Comparison of ENCODE assay signal across 27 cellular contexts in genomic region chr11:134341805-134342571, GRCh38. TPM values are rescaled to one million over a fixed set of nuclear protein-coding genes. Genes with fewer than 3 reads are reported as not detected.
"Had no signal": no experiment of that assay in that cellular context is flagged by ENCODE, and none has a peak within 500 bp of the region (broad histone marks: within the 10 kb centered on the region; RNA-seq: fewer than 3 reads in every experiment).

No MANE protein-coding gene starts in this region.

- H3K4me2 ChIP-seq: neural progenitor cell had no signal

- H2AFZ ChIP-seq: neural progenitor cell had no signal

- H3K4me1 Mint-ChIP-seq: activated naive CD4-positive, alpha-beta T cell treated with anti-CD3 and anti-CD28 coated beads, Interleukin-2, amount 10 ng/mL, durations not matched to agents 7 days and 5 days; activated naive CD8-positive, alpha-beta T cell treated with anti-CD3 and anti-CD28 coated beads, Interleukin-2, amount 10 ng/mL, durations not matched to agents 7 days and 5 days; memory B cell; neural progenitor cell; stimulated activated naive B cell treated with anti-CD40 and anti-IgM and Interleukin-4, amounts not matched to agents 10 μg/mL and 1 μg/mL and 100 μg/mL, for 72 hours had no signal

- H3K27me3 ChIP-seq: brain microvascular endothelial cell, dorsolateral prefrontal cortex, neural progenitor cell, stomach, tibial artery had no signal

- H3K4me3 Mint-ChIP-seq: activated naive CD4-positive, alpha-beta T cell treated with anti-CD3 and anti-CD28 coated beads, Interleukin-2, amount 10 ng/mL, durations not matched to agents 7 days and 5 days; activated naive CD8-positive, alpha-beta T cell treated with anti-CD3 and anti-CD28 coated beads, Interleukin-2, amount 10 ng/mL, durations not matched to agents 7 days and 5 days; memory B cell; natural killer cell; neural progenitor cell; stimulated activated naive B cell treated with anti-CD40 and anti-IgM and Interleukin-4, amounts not matched to agents 10 μg/mL and 1 μg/mL and 100 μg/mL, for 72 hours had no signal

- H3K4me1 ChIP-seq: gastroesophageal sphincter, neural progenitor cell, stomach, tibial artery had no signal

- H3K36me3 Mint-ChIP-seq: activated naive CD4-positive, alpha-beta T cell treated with anti-CD3 and anti-CD28 coated beads, Interleukin-2, amount 10 ng/mL, durations not matched to agents 7 days and 5 days; activated naive CD8-positive, alpha-beta T cell treated with anti-CD3 and anti-CD28 coated beads, Interleukin-2, amount 10 ng/mL, durations not matched to agents 7 days and 5 days; memory B cell; natural killer cell; stimulated activated naive B cell treated with anti-CD40 and anti-IgM and Interleukin-4, amounts not matched to agents 10 μg/mL and 1 μg/mL and 100 μg/mL, for 72 hours had no signal

- H3K9me3 ChIP-seq: gastroesophageal sphincter, stomach, tibial artery had no signal

- H3K9me3 Mint-ChIP-seq: activated naive CD4-positive, alpha-beta T cell treated with anti-CD3 and anti-CD28 coated beads, Interleukin-2, amount 10 ng/mL, durations not matched to agents 7 days and 5 days; activated naive CD8-positive, alpha-beta T cell treated with anti-CD3 and anti-CD28 coated beads, Interleukin-2, amount 10 ng/mL, durations not matched to agents 7 days and 5 days; memory B cell; natural killer cell; neural progenitor cell; stimulated activated naive B cell treated with anti-CD40 and anti-IgM and Interleukin-4, amounts not matched to agents 10 μg/mL and 1 μg/mL and 100 μg/mL, for 72 hours had no signal

- DNase-seq: activated CD4-positive, alpha-beta T cell treated with anti-CD3 and anti-CD28 coated beads for 4 hours; activated CD4-positive, alpha-beta T cell treated with anti-CD3 and anti-CD28 coated beads, Interleukin-2, amount 50 U/mL, for 4 hours; activated CD4-positive, CD25-positive, alpha-beta regulatory T cell; activated CD8-positive, alpha-beta memory T cell treated with anti-CD3 and anti-CD28 coated beads, Interleukin-2, amount 50 U/mL, for 4 hours; activated gamma-delta T cell; activated naive CD8-positive, alpha-beta T cell treated with anti-CD3 and anti-CD28 coated beads, Interleukin-2, amount 10 ng/mL, durations not matched to agents 7 days and 5 days; activated T-cell treated with anti-CD3 and anti-CD28 coated beads, Interleukin-2, amount 50 U/mL, for 1 hour; brain microvascular endothelial cell; dorsolateral prefrontal cortex; hypothalamus; left cardiac atrium; natural killer cell; small intestine; stimulated activated CD4-positive, alpha-beta T cell treated with anti-CD3 and anti-CD28 coated beads, Interleukin-4, amount 100 ng/mL, for 4 hours; stimulated activated naive B cell treated with anti-CD40 and anti-IgM and Interleukin-4, amounts not matched to agents 10 μg/mL and 1 μg/mL and 100 μg/mL, for 72 hours; stomach; tibial artery had no signal

- ATAC-seq: gastroesophageal sphincter; left cardiac atrium; natural killer cell; sciatic nerve; stimulated activated naive B cell treated with anti-CD40 and anti-IgM and Interleukin-4, amounts not matched to agents 10 μg/mL and 1 μg/mL and 100 μg/mL, for 72 hours had no signal

- H3K27ac Mint-ChIP-seq: activated naive CD4-positive, alpha-beta T cell treated with anti-CD3 and anti-CD28 coated beads, Interleukin-2, amount 10 ng/mL, durations not matched to agents 7 days and 5 days; activated naive CD8-positive, alpha-beta T cell treated with anti-CD3 and anti-CD28 coated beads, Interleukin-2, amount 10 ng/mL, durations not matched to agents 7 days and 5 days; memory B cell; natural killer cell; stimulated activated naive B cell treated with anti-CD40 and anti-IgM and Interleukin-4, amounts not matched to agents 10 μg/mL and 1 μg/mL and 100 μg/mL, for 72 hours had no signal

- H3K27ac ChIP-seq: brain microvascular endothelial cell, coronary artery, dorsolateral prefrontal cortex, gastroesophageal sphincter, neural progenitor cell, stomach, tibial artery had no signal

- H3K4me3 ChIP-seq: coronary artery, dorsolateral prefrontal cortex, gastroesophageal sphincter, neural progenitor cell, stomach, tibial artery had no signal

- H3K36me3 ChIP-seq: brain microvascular endothelial cell, gastroesophageal sphincter, neural progenitor cell, stomach, tibial artery had no signal

- FAIRE-seq: astrocyte, endothelial cell of umbilical vein, islet of Langerhans, small intestine had no signal

- H3K27me3 Mint-ChIP-seq: activated naive CD8-positive, alpha-beta T cell treated with anti-CD3 and anti-CD28 coated beads, Interleukin-2, amount 10 ng/mL, durations not matched to agents 7 days and 5 days had no signal

RNA-seq across cellular contexts. Expression of gene GLB1L2, which starts 10.2 kb away (rescaled TPM):
- total RNA-seq: fibroblast of villous mesenchyme had no signal
